12 cellular contexts compared by ENCODE assay signal in the genomic region with DNA sequence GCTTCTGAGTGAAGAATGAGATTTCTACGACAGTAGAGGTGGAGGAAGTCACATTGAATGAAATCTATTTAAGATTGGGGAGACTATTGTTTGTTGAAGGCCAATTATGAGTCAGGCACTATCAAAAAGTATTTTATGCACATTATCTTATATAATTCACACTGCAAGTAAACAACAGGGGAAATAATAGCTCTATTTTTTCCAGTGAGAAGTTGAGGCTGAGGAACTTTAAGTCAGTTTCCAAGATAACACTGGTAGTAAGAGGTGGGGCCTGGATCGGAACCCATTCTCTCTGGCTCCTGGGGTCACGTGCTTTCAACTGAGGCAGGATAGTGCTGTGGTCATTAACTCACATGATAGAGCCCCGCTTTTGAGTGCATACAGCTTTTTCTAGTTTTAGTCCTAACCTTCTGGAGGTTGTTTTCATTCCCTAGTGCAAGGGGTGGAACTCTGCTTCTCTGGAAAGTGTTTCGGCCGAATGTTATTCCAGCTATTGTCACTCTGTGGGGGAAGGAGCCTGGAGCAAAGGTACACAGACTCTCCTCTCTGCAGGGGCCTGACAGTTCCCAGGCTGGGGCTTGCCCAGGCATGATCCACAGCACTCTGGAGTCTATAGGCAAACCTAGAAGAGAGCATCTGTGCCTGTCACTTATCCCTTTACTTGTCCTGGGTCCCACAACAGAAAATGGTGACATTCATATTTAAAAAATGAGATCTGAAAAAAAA.
A peak's percentile ranks its signal among the peaks of the same experiment; 100 is the strongest.
DNase-seq lines count a peak whose midpoint lies in the region; TF ChIP-seq lines count a peak whose summit lies in the region.
"Had no signal": no experiment of that assay in that cellular context is flagged by ENCODE, and none has a peak within 500 bp of the region (broad histone marks: within the 10 kb centered on the region; RNA-seq: fewer than 3 reads in every experiment).

No MANE protein-coding gene starts in this region.

- intact Hi-C loops in prostate gland (cut with DNase I): no loop called here

- H3K27ac ChIP-seq in RWPE1 (peak overlapping the region; percentile 87), prostate gland (no peak overlapping the region)

- no peak overlapping the region for H3K4me3 ChIP-seq in fibroblast of the aortic adventitia (ENCODE audit: low read depth, low read length)
- H3K4me3 ChIP-seq in prostate gland: no peak overlapping the region
- H3K4me3 ChIP-seq: mucosa of descending colon had no signal

- no peaks in the 10 kb centered on the region for H3K9me3 ChIP-seq in prostate gland
- H3K9me3 ChIP-seq: mucosa of descending colon had no signal

- no peak for TF ChIP-seq CTCF in RWPE1 (conservative IDR thresholded peaks at IDR 0.05; ENCODE audit: low read depth)
- TF ChIP-seq CTCF in fibroblast of the aortic adventitia (IDR thresholded peaks at IDR 0.05; ENCODE audit: insufficient read depth, low read length): no peak
- TF ChIP-seq CTCF in prostate gland (IDR thresholded peaks at IDR 0.05): no peak

- 66% methylated on average over 6 of the region's 6 CpGs for WGBS in prostate gland

- no peaks in the 10 kb centered on the region for H3K4me1 Mint-ChIP-seq in T-helper 2 cell treated with Interferon-gamma antibody and Interleukin-4, amounts not matched to agents 5 μg/mL and 100 μg/mL, for 36 hours (ENCODE audit: low read depth)
- no peaks in the 10 kb centered on the region for H3K4me1 Mint-ChIP-seq in activated naive CD8-positive, alpha-beta T cell treated with anti-CD3 and anti-CD28 coated beads for 36 hours

- POLR2A ChIA-PET in RWPE1 (lab: Yijun Ruan, JAX; ENCODE audit: low non-redundant PET): interaction anchor here (0.6 kb wide), 1 partner anchor 15 kb away, joined by 7 read pairs; no protein-coding TSS in a partner anchor

- DNase-seq in HPDE6-E6E7 (ENCODE audit: extremely low spot score) (peak; percentile 54), RWPE1 (ENCODE audit: low spot score) (peak; percentile 72), fibroblast of the aortic adventitia (ENCODE audit: low read depth) (peak; percentile 48), prostate gland (ENCODE audit: low spot score) (peak; percentile 35), SKM-1 (lab: John Stamatoyannopoulos, UW; ENCODE audit: unreplicated experiment) (no peak), foreskin melanocyte (no peak)
- DNase-seq in T-helper 2 cell treated with Interferon-gamma antibody and Interleukin-4, amounts not matched to agents 5 μg/mL and 100 μg/mL, for 36 hours (ENCODE audit: low spot score): no peak
- no peak for DNase-seq in activated naive CD8-positive, alpha-beta T cell treated with anti-CD3 and anti-CD28 coated beads for 36 hours
- DNase-seq: activated CD8-positive, alpha-beta memory T cell treated with anti-CD3 and anti-CD28 coated beads, Interleukin-2, amount 50 U/mL, for 48 hours; effector CD8-positive, alpha-beta T cell; mucosa of descending colon; SIG-M5 had no signal

- no peak for TF ChIP-seq POLR2A in prostate gland (IDR thresholded peaks at IDR 0.05)

- CTCF ChIA-PET in RWPE1 (lab: Yijun Ruan, JAX): interaction anchor here (0.6 to 0.8 kb wide), 4 partner anchors 12 to 442 kb away, joined by 3 to 4 read pairs (median 4); no protein-coding TSS in a partner anchor

- H3K27me3 ChIP-seq in prostate gland (replicated peaks; ENCODE audit: insufficient read depth): no peaks in the 10 kb centered on the region

- H3K9me3 Mint-ChIP-seq in T-helper 2 cell treated with Interferon-gamma antibody and Interleukin-4, amounts not matched to agents 5 μg/mL and 100 μg/mL, for 36 hours: no peaks in the 10 kb centered on the region
- H3K9me3 Mint-ChIP-seq in activated naive CD8-positive, alpha-beta T cell treated with anti-CD3 and anti-CD28 coated beads for 36 hours: no peaks in the 10 kb centered on the region

- H3K36me3 ChIP-seq in prostate gland: no peaks in the 10 kb centered on the region

- no peaks in the 10 kb centered on the region for H3K27me3 Mint-ChIP-seq in T-helper 2 cell treated with Interferon-gamma antibody and Interleukin-4, amounts not matched to agents 5 μg/mL and 100 μg/mL, for 36 hours (ENCODE audit: low read depth)
- H3K27me3 Mint-ChIP-seq in activated naive CD8-positive, alpha-beta T cell treated with anti-CD3 and anti-CD28 coated beads for 36 hours: peaks cover 3% of the 10 kb centered on the region

- no peak overlapping the region for H3K4me3 Mint-ChIP-seq in T-helper 2 cell treated with Interferon-gamma antibody and Interleukin-4, amounts not matched to agents 5 μg/mL and 100 μg/mL, for 36 hours
- H3K4me3 Mint-ChIP-seq in activated naive CD8-positive, alpha-beta T cell treated with anti-CD3 and anti-CD28 coated beads for 36 hours: no peak overlapping the region

- no peaks in the 10 kb centered on the region for H3K36me3 Mint-ChIP-seq in T-helper 2 cell treated with Interferon-gamma antibody and Interleukin-4, amounts not matched to agents 5 μg/mL and 100 μg/mL, for 36 hours (ENCODE audit: low read depth)
- no peaks in the 10 kb centered on the region for H3K36me3 Mint-ChIP-seq in activated naive CD8-positive, alpha-beta T cell treated with anti-CD3 and anti-CD28 coated beads for 36 hours

- H3K4me1 ChIP-seq in prostate gland (replicated peaks): no peaks in the 10 kb centered on the region

- H3K27ac Mint-ChIP-seq in T-helper 2 cell treated with Interferon-gamma antibody and Interleukin-4, amounts not matched to agents 5 μg/mL and 100 μg/mL, for 36 hours: no peak overlapping the region
- no peak overlapping the region for H3K27ac Mint-ChIP-seq in activated naive CD8-positive, alpha-beta T cell treated with anti-CD3 and anti-CD28 coated beads for 36 hours

Comparison
In these comparisons a context has a peak if more than half of its experiments do, and no peak if none do; other contexts are left out.
1. DNase-seq: peak in HPDE6-E6E7 (single experiment), RWPE1 (single experiment), fibroblast of the aortic adventitia (single experiment) and prostate gland (single experiment); none in T-helper 2 cell treated with Interferon-gamma antibody and Interleukin-4, amounts not matched to agents 5 μg/mL and 100 μg/mL, for 36 hours (single experiment), activated naive CD8-positive, alpha-beta T cell treated with anti-CD3 and anti-CD28 coated beads for 36 hours (single experiment), SKM-1 (single experiment) and foreskin melanocyte (single experiment).